In genomic region chr16:71708696-71709095, GRCh38 we compare ENCODE assay signal across 1 cellular context.
TF ChIP-seq lines count a peak whose summit lies in the region.

No MANE protein-coding gene starts in this region.

TF ChIP-seq in HepG2, 621 proteins besides CTCF, POLR2A, EP300 and RAD21:
- 0 out of 2 replicates have a peak, but pooled peaks have one; percentile 45 for TF ChIP-seq ZNF121 (CRISPR knock-in tag; IDR thresholded peaks at IDR 0.05)
- TF ChIP-seq SAFB2 (CRISPR knock-in tag; IDR thresholded peaks at IDR 0.05; ENCODE audit: borderline replicate concordance, low read depth): no peak
